In genomic region chr11:70456921-70457532, GRCh38 we compare ENCODE assay signal across 11 cellular contexts. TPM values are rescaled to one million over a fixed set of nuclear protein-coding genes. Genes with fewer than 3 reads are reported as not detected.
DNase-seq lines count a peak whose midpoint lies in the region; ATAC-seq, FAIRE-seq and TF ChIP-seq lines count a peak whose summit lies in the region.
"Had no signal": no experiment of that assay in that cellular context is flagged by ENCODE, and none has a peak within 500 bp of the region (broad histone marks: within the 10 kb centered on the region; RNA-seq: fewer than 3 reads in every experiment).

No MANE protein-coding gene starts in this region.

- WGBS in HepG2 (ENCODE audit: low lambda C conversion rate) = 44% methylated on average over 17 of the region's 31 CpGs
- WGBS in right lobe of liver (ENCODE audit: insufficient coverage, low coverage, low lambda C conversion rate, missing lambda C conversion rate) = 49% methylated on average over 6 of the region's 31 CpGs

- POLR2A ChIA-PET in HepG2 (lab: Yijun Ruan, JAX) = no interaction called here

- no peaks in the 10 kb centered on the region for H3K4me1 Mint-ChIP-seq in CD14-positive monocyte

- H3K36me3 ChIP-seq in HepG2 (replicated peaks in 1 of 2; ENCODE audit: control insufficient read depth in 1 of 2, insufficient read depth in 2 of 2, low read length in 2 of 2) (no peaks in the 10 kb centered on the region), right lobe of liver (no peaks in the 10 kb centered on the region), upper lobe of right lung (no peaks in the 10 kb centered on the region)

- FAIRE-seq in HepG2 (lab: Jason Lieb, UNC) = no peak

- DNase-seq in HepG2 (ENCODE audit: low spot score) (peak; percentile 22), right lobe of liver (no peak), left ventricle myocardium superior (no peak), upper lobe of right lung (peak; percentile 28), NCI-H2029 treated with DMSO at 0.1 percent for 48 hours (lab: John Stamatoyannopoulos, UW) (no peak), CD14-positive monocyte (ENCODE audit: low spot score) (no peak)
- no peak for DNase-seq in stimulated activated naive CD8-positive, alpha-beta T cell treated with anti-CD3 and anti-CD28 coated beads, Interleukin-15, Interleukin-2, amounts not matched to agents 100 U/mL and 50 U/mL, for 24 hours
- DNase-seq: activated T-cell treated with anti-CD3 and anti-CD28 coated beads, Interleukin-2, amount 50 U/mL, for 48 hours; nephron progenitor cell; stimulated activated CD4-positive, alpha-beta T cell treated with anti-CD3 and anti-CD28 coated beads, Interleukin-1b, Interleukin-23, amount 100 ng/mL, for 48 hours had no signal

- no peak overlapping the region for H3K4me3 ChIP-seq in HepG2 (replicated peaks in 1 of 3; ENCODE audit: insufficient read depth in 1 of 3, low read depth in 2 of 3, low read length in 3 of 3)
- no peak overlapping the region for H3K4me3 ChIP-seq in right lobe of liver
- H3K4me3 ChIP-seq in upper lobe of right lung = no peak overlapping the region

- ATAC-seq in HepG2 = peak; percentile 35; the same call in 1 of the 3 replicates
- ATAC-seq in right lobe of liver = no peak
- ATAC-seq in left ventricle myocardium superior = peak; percentile 69
- no peak for ATAC-seq in upper lobe of right lung
- no peak for ATAC-seq in stimulated activated naive CD8-positive, alpha-beta T cell treated with anti-CD3 and anti-CD28 coated beads, Interleukin-15, Interleukin-2, amounts not matched to agents 100 U/mL and 50 U/mL, for 24 hours

- H3K27ac ChIP-seq in HepG2 (ENCODE audit: extremely low read length, insufficient read depth, low read length) (no peak overlapping the region), right lobe of liver (no peak overlapping the region), VCaP (peak overlapping the region; percentile 93), upper lobe of right lung (no peak overlapping the region)

- H3K27me3 ChIP-seq in HepG2 (ENCODE audit: control insufficient read depth in 1 of 2, insufficient read depth in 2 of 2, low read length in 2 of 2) (peaks cover 0 to 7% of the 10 kb centered on the region in 2 experiments; a peak in 2 of 5 replicates), right lobe of liver (no peaks in the 10 kb centered on the region), upper lobe of right lung (peaks cover 6% of the 10 kb centered on the region)

- H3K9me3 Mint-ChIP-seq in CD14-positive monocyte = peaks cover 2 to 10% (median 6%) of the 10 kb centered on the region in 7 donors

- H3K9me3 ChIP-seq in HepG2 (ENCODE audit: low read length) (no peaks in the 10 kb centered on the region), right lobe of liver (no peaks in the 10 kb centered on the region), upper lobe of right lung (no peaks in the 10 kb centered on the region)

- H4K20me1 ChIP-seq in HepG2 (ENCODE audit: insufficient read depth, low read length) = no peaks in the 10 kb centered on the region

- no peak for TF ChIP-seq RAD21 in HepG2 (CRISPR knock-in tag; IDR thresholded peaks at IDR 0.05)

- CTCF ChIA-PET in HepG2 (lab: Yijun Ruan, JAX; ENCODE audit: low intra/inter-chr PET ratio, low total read pairs) = no interaction called here

- H3K4me1 ChIP-seq in HepG2 (ENCODE audit: insufficient read depth, low read length) = peaks cover 18% of the 10 kb centered on the region
- H3K4me1 ChIP-seq in right lobe of liver = no peaks in the 10 kb centered on the region
- H3K4me1 ChIP-seq in upper lobe of right lung = no peaks in the 10 kb centered on the region

- H2AFZ ChIP-seq in HepG2 (ENCODE audit: low read length) = no peak overlapping the region

- H3K27me3 Mint-ChIP-seq in CD14-positive monocyte (ENCODE audit: low read depth in 3 of 3) = peaks cover 9 to 30% (median 17%) of the 10 kb centered on the region in 3 donors

- no peak overlapping the region for H3K4me3 Mint-ChIP-seq in CD14-positive monocyte
- H3K4me3 Mint-ChIP-seq: nephron progenitor cell had no signal

- no peak overlapping the region for H3K9ac ChIP-seq in HepG2 (ENCODE audit: insufficient read depth, low read depth, low read length)

- intact Hi-C loops in HepG2 (cut with micrococcal nuclease; ENCODE audit: unreplicated experiment) = no loop called here
- intact Hi-C loops in right lobe of liver (cut with DNase I) = loop anchor here in 1 of 2 donors (5.0 kb wide), 1 partner anchor 300 kb away; no protein-coding TSS in a partner anchor
- intact Hi-C loops in left ventricle myocardium superior (cut with micrococcal nuclease) = no loop called here
- intact Hi-C loops in upper lobe of right lung (cut with DNase I) = no loop called here
- intact Hi-C loops in CD14-positive monocyte (cut with micrococcal nuclease) = no loop called here

- TF ChIP-seq EP300 in HepG2 (IDR thresholded peaks at IDR 0.05; ENCODE audit: low read depth in 2 of 2, low read length in 2 of 2) (no peak), HepG2 (CRISPR knock-in tag; IDR thresholded peaks at IDR 0.05; ENCODE audit: borderline replicate concordance) (no peak)

- no peaks in the 10 kb centered on the region for H3K79me2 ChIP-seq in HepG2 (ENCODE audit: insufficient read depth, low read length)

- TF ChIP-seq POLR2A in HepG2 (IDR thresholded peaks at IDR 0.05; ENCODE audit: insufficient read depth in 1 of 2, low read depth in 2 of 2, low read length in 2 of 2) (no peak), right lobe of liver (IDR thresholded peaks at IDR 0.05) (no peak)

- in situ Hi-C loops in HepG2 (cut with HindIII; ENCODE audit: extremely low pct_ligation_motif_present, low pct_unique_long_range_greater_than_20kb) = loop anchor here (25.0 kb wide), 1 partner anchor 955 kb away; no protein-coding TSS in a partner anchor

- H3K27ac Mint-ChIP-seq in CD14-positive monocyte = no peak overlapping the region
- H3K27ac Mint-ChIP-seq: nephron progenitor cell had no signal

- TF ChIP-seq CTCF in HepG2 (CRISPR knock-in tag; IDR thresholded peaks at IDR 0.05) = peak; percentile 29; the same call in 1 of the 2 replicates
- TF ChIP-seq CTCF in right lobe of liver (IDR thresholded peaks at IDR 0.05) = no peak
- TF ChIP-seq CTCF in VCaP (conservative IDR thresholded peaks at IDR 0.05) = no peak
- TF ChIP-seq CTCF in upper lobe of right lung (IDR thresholded peaks at IDR 0.05) = no peak
- no peak for TF ChIP-seq CTCF in CD14-positive monocyte (IDR thresholded peaks at IDR 0.05)

- peak overlapping the region; percentile 32; the same call in 1 of the 2 replicates for H3K4me2 ChIP-seq in HepG2 (ENCODE audit: low read depth, low read length)

- BruUV-seq in HepG2 (replicated peaks; lab: Mats Ljungman, UMichigan) = no TSS peak

- H3K36me3 Mint-ChIP-seq in CD14-positive monocyte = no peaks in the 10 kb centered on the region

TF ChIP-seq in HepG2, 621 proteins besides CTCF, POLR2A, EP300 and RAD21 (continues in another document):
- TF ChIP-seq MAFK (conservative IDR thresholded peaks at IDR 0.05 in 1 of 2, IDR thresholded peaks at IDR 0.05 in 1 of 2; ENCODE audit: low read length in 2 of 2) (peak; percentile 75 to 86), ZNF777 (CRISPR knock-in tag; IDR thresholded peaks at IDR 0.05) (peak; percentile 57; the same call in 1 of the 2 replicates), SIX4 (CRISPR knock-in tag; IDR thresholded peaks at IDR 0.05) (no peak), ZNF792 (CRISPR knock-in tag; IDR thresholded peaks at IDR 0.05) (no peak), NFE2 (CRISPR knock-in tag; IDR thresholded peaks at IDR 0.05) (peak; percentile 77; the same call in 1 of the 2 replicates), MAFF (IDR thresholded peaks at IDR 0.05; ENCODE audit: low read depth, low read length) (peak; percentile 73), ZGPAT (CRISPR knock-in tag; IDR thresholded peaks at IDR 0.05) (0 out of 2 replicates have a peak, but pooled peaks have one; percentile 23), FOSL2 (CRISPR knock-in tag; IDR thresholded peaks at IDR 0.05) (peak; percentile 32; the same call in 1 of the 2 replicates), NFE2L2 (IDR thresholded peaks at IDR 0.05; ENCODE audit: low read length) (peak; percentile 89)

RNA-seq across cellular contexts. Expression of gene CTTN, which starts 58.7 kb away (rescaled TPM):
- total RNA-seq in HepG2 (2016; rRNA removed; fragmentation: Illumina TruSeq; extraction: Trizol) (83.4 and 114 TPM in 2 replicates), right lobe of liver (10 to 100 TPM; 63.6 to 90.8 (median 78.5) TPM), left ventricle myocardium superior (169 TPM), upper lobe of right lung (177 TPM)
- total RNA-seq in HepG2 (2016; cell fraction: cytosol; rRNA removed; fragmentation: Illumina TruSeq; extraction: Trizol; ENCODE audit: low read depth) = 24.8 and 25.9 TPM in 2 replicates
- total RNA-seq in HepG2 (2016; cell fraction: insoluble cytoplasmic fraction; rRNA removed; fragmentation: Illumina TruSeq; extraction: Trizol) = 73.1 and 116 TPM in 2 replicates
- total RNA-seq in HepG2 (2016; cell fraction: membrane; rRNA removed; fragmentation: Illumina TruSeq; extraction: Trizol) = 32.0 and 33.7 TPM in 2 replicates
- 137 and 150 TPM in 2 replicates for total RNA-seq in HepG2 (2016; cell fraction: nucleus; rRNA removed; fragmentation: Illumina TruSeq; extraction: Trizol)
- polyA plus RNA-seq in HepG2 (2011; rRNA removed) (84.4 and 113 TPM in 2 replicates), CD14-positive monocyte (under 1 TPM in 1 of 2 donors, not detected in 1; 0.11 TPM)
- polyA plus RNA-seq in HepG2 (2011; cell fraction: cytosol; rRNA removed) = 33.9 and 36.5 TPM in 2 replicates
- 750 and 779 TPM in 2 replicates for polyA plus RNA-seq in HepG2 (2011; cell fraction: nucleus; rRNA removed)
- polyA plus RNA-seq in HepG2 (2012) = 108 and 143 TPM in 2 replicates
- polyA plus RNA-seq in HepG2 (2016; cell fraction: cytosol; fragmentation: Illumina TruSeq; extraction: Trizol; ENCODE audit: low read depth) = 12.3 and 19.6 TPM in 2 replicates
- polyA plus RNA-seq in HepG2 (2016; cell fraction: insoluble cytoplasmic fraction; fragmentation: Illumina TruSeq; extraction: Trizol; ENCODE audit: low read depth) = 66.5 and 76.4 TPM in 2 replicates
- 13.0 and 13.5 TPM in 2 replicates for polyA plus RNA-seq in HepG2 (2016; cell fraction: membrane; fragmentation: Illumina TruSeq; extraction: Trizol; ENCODE audit: low read depth)
- polyA plus RNA-seq in HepG2 (2016; cell fraction: nucleus; fragmentation: Illumina TruSeq; extraction: Trizol; ENCODE audit: insufficient read depth, low read depth) = 282 and 310 TPM in 2 replicates
- 87.3 and 152 TPM in 2 replicates for polyA minus RNA-seq in HepG2 (2011; rRNA and poly(A)+ RNA removed; ENCODE audit: low replicate concordance)
- polyA minus RNA-seq in HepG2 (2011; cell fraction: cytosol; rRNA and poly(A)+ RNA removed) = 29.2 and 32.4 TPM in 2 replicates
- 286 and 330 TPM in 2 replicates for polyA minus RNA-seq in HepG2 (2011; cell fraction: nucleus; rRNA and poly(A)+ RNA removed)

Comparison
In these comparisons a context has a peak if more than half of its experiments do, and no peak if none do; other contexts are left out.
1. ATAC-seq: peak in HepG2 (single experiment) and left ventricle myocardium superior (single experiment); none in right lobe of liver (0 of 4), upper lobe of right lung (single experiment) and stimulated activated naive CD8-positive, alpha-beta T cell treated with anti-CD3 and anti-CD28 coated beads, Interleukin-15, Interleukin-2, amounts not matched to agents 100 U/mL and 50 U/mL, for 24 hours (single experiment).
2. DNase-seq: peak in HepG2 (single experiment) and upper lobe of right lung (single experiment); none in right lobe of liver (0 of 3), left ventricle myocardium superior (single experiment), NCI-H2029 treated with DMSO at 0.1 percent for 48 hours (single experiment), CD14-positive monocyte (single experiment) and stimulated activated naive CD8-positive, alpha-beta T cell treated with anti-CD3 and anti-CD28 coated beads, Interleukin-15, Interleukin-2, amounts not matched to agents 100 U/mL and 50 U/mL, for 24 hours (single experiment).